In genomic region chr10:110502072-110502845, GRCh38 we compare ENCODE assay signal across 8 cellular contexts. TPM values are rescaled to one million over a fixed set of nuclear protein-coding genes. Genes with fewer than 3 reads are reported as not detected.
DNase-seq lines count a peak whose midpoint lies in the region; ATAC-seq and TF ChIP-seq lines count a peak whose summit lies in the region.

No MANE protein-coding gene starts in this region.

- H2BK20ac ChIP-seq in IMR-90 (ENCODE audit: low read depth, low read length): peak overlapping the region; percentile 15; the same call in 1 of the 2 replicates

- H3K18ac ChIP-seq in IMR-90 (ENCODE audit: low read depth, low read length): peak overlapping the region; percentile 88

- peak; percentile 51 for DNase-seq in GM12865 (ENCODE audit: low read depth)
- DNase-seq in IMR-90: no peak
- peak; percentile 64 for DNase-seq in cerebellar cortex (ENCODE audit: low spot score)
- no peak for DNase-seq in osteoblast (ENCODE audit: insufficient read length, low spot score, missing footprints)
- no peak for DNase-seq in GM03348 (ENCODE audit: low spot score)
- DNase-seq in activated effector memory CD4-positive, alpha-beta T cell treated with anti-CD3 and anti-CD28 coated beads, Interleukin-2, amount 50 U/mL, for 16 hours: no peak

- POLR2A ChIA-PET in IMR-90 (lab: Charles Lee; ENCODE audit: unreplicated experiment): no interaction called here

- H4K20me1 ChIP-seq in IMR-90 (ENCODE audit: insufficient read depth, low read length) (peaks cover 85% of the 10 kb centered on the region), osteoblast (ENCODE audit: insufficient read depth, low read length) (peaks cover 16% of the 10 kb centered on the region)

- H3K79me2 ChIP-seq in osteoblast (ENCODE audit: insufficient read depth, low read length): peaks cover 93% of the 10 kb centered on the region

- H3K14ac ChIP-seq in IMR-90 (replicated peaks; ENCODE audit: low read depth, low read length): peak overlapping the region; percentile 11; the same call in 1 of the 2 replicates

- CTCF ChIA-PET in IMR-90 (lab: Yijun Ruan, JAX): interaction anchor here (0.8 to 2.1 kb wide), 2 partner anchors 148 kb away, joined by 3 to 7 read pairs; no protein-coding TSS in a partner anchor

- TF ChIP-seq RAD21 in IMR-90 (IDR thresholded peaks at IDR 0.05; ENCODE audit: low read length): no peak

- peaks cover 27% of the 10 kb centered on the region for H3K4me1 ChIP-seq in IMR-90 (ENCODE audit: control insufficient read depth, insufficient read depth, low read length)
- H3K4me1 ChIP-seq in osteoblast (ENCODE audit: insufficient read depth, low read length): peaks cover 59% of the 10 kb centered on the region

- H4K8ac ChIP-seq in IMR-90 (ENCODE audit: low read depth in 2 of 2, low read length in 2 of 2): peak overlapping the region; percentile 2 to 8; a peak in 2 of 4 replicates

- no peak for TF ChIP-seq POLR2A in IMR-90 (IDR thresholded peaks at IDR 0.05; ENCODE audit: low read depth, low read length)

- no peaks in the 10 kb centered on the region for H3K9me3 ChIP-seq in IMR-90 (ENCODE audit: control insufficient read depth, insufficient read depth, low read length)
- no peaks in the 10 kb centered on the region for H3K9me3 ChIP-seq in osteoblast (ENCODE audit: low read depth, low read length)

- peaks cover 33% of the 10 kb centered on the region for H3K9me1 ChIP-seq in IMR-90 (ENCODE audit: insufficient read depth, low read length)

- H4K91ac ChIP-seq in IMR-90 (ENCODE audit: insufficient read depth, low read depth, low read length): peak overlapping the region; percentile 22; the same call in 1 of the 2 replicates

- peak overlapping the region; percentile 53; the same call in 2 of the 3 replicates for H2BK15ac ChIP-seq in IMR-90 (ENCODE audit: low read depth, low read length)

- H4K5ac ChIP-seq in IMR-90 (ENCODE audit: low read depth, low read length): peak overlapping the region; percentile 89

- H3K27me3 ChIP-seq in IMR-90 (ENCODE audit: control insufficient read depth, insufficient read depth, low read length) (no peaks in the 10 kb centered on the region), osteoblast (ENCODE audit: insufficient read depth, low read length) (no peaks in the 10 kb centered on the region)

- intact Hi-C loops in IMR-90 (cut with micrococcal nuclease): no loop called here

- H2AK9ac ChIP-seq in IMR-90 (replicated peaks; ENCODE audit: low read depth, low read length, poor library complexity): peak overlapping the region; percentile 0

- peak overlapping the region; percentile 50 for H3K4ac ChIP-seq in IMR-90 (ENCODE audit: low read depth, low read length)

- H2AFZ ChIP-seq in IMR-90 (replicated peaks; ENCODE audit: low read length, poor library complexity) (no peak overlapping the region), osteoblast (ENCODE audit: low read length) (no peak overlapping the region)

- in situ Hi-C loops in IMR-90 (cut with MboI; ENCODE audit: low sequenced_read_pairs): loop anchor here (5.0 kb wide), 1 partner anchor 150 kb away; no protein-coding TSS in a partner anchor

- peaks cover 25% of the 10 kb centered on the region for H3K36me3 ChIP-seq in IMR-90 (ENCODE audit: control insufficient read depth, insufficient read depth, low read length)
- H3K36me3 ChIP-seq in osteoblast (ENCODE audit: insufficient read depth, low read length): peaks cover 26% of the 10 kb centered on the region

- H3K79me1 ChIP-seq in IMR-90 (ENCODE audit: low read depth in 1 of 2, low read length in 2 of 2): peaks cover 26 to 78% of the 10 kb centered on the region in 2 experiments

- H3K4me2 ChIP-seq in IMR-90 (ENCODE audit: low read depth, low read length) (peak overlapping the region; percentile 84), osteoblast (ENCODE audit: insufficient read depth, low read length) (peak overlapping the region; percentile 83)

- dilution Hi-C loops in IMR-90 (cut with HindIII; ENCODE audit: low sequenced_read_pairs, unreplicated experiment): no loop called here

- BruUV-seq in IMR-90 (replicated peaks; lab: Mats Ljungman, UMichigan): no TSS peak

- no CpG with 5 or more reads among the region's 6 CpGs for WGBS in IMR-90 (ENCODE audit: extremely low coverage in 2 of 2, insufficient read length in 1 of 2), 2 experiments

- TF ChIP-seq CTCF in GM12865 (IDR thresholded peaks at IDR 0.05; ENCODE audit: insufficient read depth, low read depth, low read length, missing control alignments): no peak
- no peak for TF ChIP-seq CTCF in IMR-90 (conservative IDR thresholded peaks at IDR 0.05; ENCODE audit: low read depth, low read length)
- TF ChIP-seq CTCF in osteoblast (IDR thresholded peaks at IDR 0.05; ENCODE audit: extremely low read depth, low read depth, low read length): no peak

- H3K27ac ChIP-seq in IMR-90 (ENCODE audit: insufficient read depth, low read length) (peak overlapping the region; percentile 62), osteoblast (ENCODE audit: low read depth, low read length) (peak overlapping the region; percentile 78)

- peak overlapping the region; percentile 86 for H2AK5ac ChIP-seq in IMR-90 (ENCODE audit: low read depth, low read length)

- peak overlapping the region; percentile 39; the same call in 1 of the 2 replicates for H3K9ac ChIP-seq in IMR-90 (ENCODE audit: low read depth, low read length)

- H2BK120ac ChIP-seq in IMR-90 (ENCODE audit: low read depth, low read length): peak overlapping the region; percentile 57; the same call in 1 of the 2 replicates

- H3K56ac ChIP-seq in IMR-90 (ENCODE audit: extremely low read depth, insufficient read depth, low read length): no peak overlapping the region

- H3K4me3 ChIP-seq in GM12865 (ENCODE audit: low read depth, low read length) (peak overlapping the region; percentile 88), IMR-90 (ENCODE audit: insufficient read depth, low read depth, low read length) (no peak overlapping the region), osteoblast (ENCODE audit: insufficient read depth, low read length) (peak overlapping the region; percentile 86)

- H2BK5ac ChIP-seq in IMR-90 (ENCODE audit: low read depth, low read length, poor library complexity, severe bottlenecking): peak overlapping the region; percentile 14

- no peak for ATAC-seq in IMR-90 (ENCODE audit: low read depth)
- no peak for ATAC-seq in GM19023 (IDR thresholded peaks at IDR 0.05; ENCODE audit: unreplicated experiment)
- no peak for ATAC-seq in activated CD4-positive, CD25-positive, alpha-beta regulatory T cell treated with anti-CD3 and anti-CD28 coated beads, Interleukin-2, amount 50 U/mL, for 24 hours

- peak overlapping the region; percentile 48 for H3K23ac ChIP-seq in IMR-90 (ENCODE audit: low read depth, low read length)

TF ChIP-seq in IMR-90, 13 proteins besides CTCF, POLR2A, EP300 and RAD21:
- TF ChIP-seq CHD1 (IDR thresholded peaks at IDR 0.05; ENCODE audit: low read depth, low read length): peak; percentile 34; the same call in 1 of the 2 replicates
- no peak for TF ChIP-seq USF2 (IDR thresholded peaks at IDR 0.05; ENCODE audit: low read depth, low read length)
- no peak for TF ChIP-seq MAFK (IDR thresholded peaks at IDR 0.05; ENCODE audit: low read depth, low read length)

RNA-seq across cellular contexts. Expression of gene DUSP5, which starts 4.6 kb away (rescaled TPM):
- total RNA-seq in IMR-90 (2012; rRNA removed): 42.1 and 55.3 TPM in 2 replicates
- polyA plus RNA-seq in IMR-90 (2012; rRNA removed): 48.1 and 61.5 TPM in 2 replicates
- 39.0 and 110 TPM in 2 replicates for polyA plus RNA-seq in IMR-90 (2012; cell fraction: cytosol; rRNA removed)
- polyA plus RNA-seq in IMR-90 (2012; cell fraction: nucleus; rRNA removed; ENCODE audit: low replicate concordance): 239 and 414 TPM in 2 replicates
- total RNA-seq in osteoblast: 8.5 and 10.1 TPM in 2 replicates

Comparison
In these comparisons a context has a peak if more than half of its experiments do, and no peak if none do; other contexts are left out.
1. DNase-seq: peak in GM12865 (single experiment) and cerebellar cortex (single experiment); none in IMR-90 (single experiment), osteoblast (single experiment), GM03348 (single experiment) and activated effector memory CD4-positive, alpha-beta T cell treated with anti-CD3 and anti-CD28 coated beads, Interleukin-2, amount 50 U/mL, for 16 hours (single experiment).